Comparison of ENCODE assay signal across 27 cellular contexts in genomic region chr4:38040619-38041018, GRCh38.
"Had no signal": no experiment of that assay in that cellular context is flagged by ENCODE, and none has a peak within 500 bp of the region (broad histone marks: within the 10 kb centered on the region; RNA-seq: fewer than 3 reads in every experiment).

No MANE protein-coding gene starts in this region.

- H3K36me3 ChIP-seq: cardiac muscle cell had no signal

- H3K4me3 ChIP-seq: cardiac muscle cell had no signal

- ATAC-seq: activated CD4-positive, alpha-beta T cell treated with anti-CD3 and anti-CD28 coated beads for 36 hours; activated T-helper 17 cell treated with anti-CD3 and anti-CD28 coated beads, Interleukin-2, amount 50 U/mL, for 72 hours; T-cell had no signal

- DNase-seq: activated CD4-positive, alpha-beta memory T cell treated with anti-CD3 and anti-CD28 coated beads, Interleukin-2, amount 10 ng/mL, durations not matched to agents 7 days and 5 days; activated CD4-positive, alpha-beta T cell treated with anti-CD3 and anti-CD28 coated beads for 36 hours; activated CD4-positive, alpha-beta T cell treated with anti-CD3 and anti-CD28 coated beads, Interleukin-2, amount 50 U/mL, for 1 hour; activated gamma-delta T cell; activated naive CD4-positive, alpha-beta T cell treated with anti-CD3 and anti-CD28 coated beads for 36 hours; activated T-cell treated with anti-CD3 and anti-CD28 coated beads for 4 hours; activated T-cell treated with anti-CD3 and anti-CD28 coated beads, Interleukin-2, amount 50 U/mL, for 48 hours; amygdala; Karpas-422; MM.1S; NCI-H1105; NCI-H1436 treated with DMSO at 0.1 percent for 48 hours; NCI-H2029; NCI-H2107; NCI-H2171 treated with DMSO at 0.1 percent for 48 hours; NCI-H226; NCI-H526; NK-92 treated with Interleukin-12 subunit alpha and Interleukin-12 subunit beta, amount 100 ng/mL, for 24 hours; SIG-M5; T-cell; T-helper 2 cell; T1000; WERI-Rb-1 had no signal

- H3K27me3 ChIP-seq: cardiac muscle cell had no signal

- FAIRE-seq: astrocyte, RCC 7860 had no signal

- H3K27ac ChIP-seq: cardiac muscle cell, WERI-Rb-1 had no signal
